Comparison of ENCODE assay signal across 29 cellular contexts in genomic region chr1:76021816-76022215, GRCh38.
"Had no signal": no experiment of that assay in that cellular context is flagged by ENCODE, and none has a peak within 500 bp of the region (broad histone marks: within the 10 kb centered on the region; RNA-seq: fewer than 3 reads in every experiment).

No MANE protein-coding gene starts in this region.

- H3K4me1 ChIP-seq: heart right ventricle, left lung, right atrium auricular region, right lobe of liver, testis, thyroid gland, transverse colon, upper lobe of right lung, uterus had no signal

- H3K36me3 Mint-ChIP-seq: memory B cell; stimulated activated naive B cell treated with anti-CD40 and anti-IgM and Interleukin-4, amounts not matched to agents 10 μg/mL and 1 μg/mL and 100 μg/mL, for 72 hours had no signal

- H3K4me3 Mint-ChIP-seq: memory B cell; naive thymus-derived CD8-positive, alpha-beta T cell; nephron; neural crest cell; stimulated activated naive B cell treated with anti-CD40 and anti-IgM and Interleukin-4, amounts not matched to agents 10 μg/mL and 1 μg/mL and 100 μg/mL, for 72 hours had no signal

- H3K4me2 ChIP-seq: hepatocyte had no signal

- ATAC-seq: heart right ventricle; left colon; left lung; naive thymus-derived CD8-positive, alpha-beta T cell; right lobe of liver; stimulated activated naive B cell treated with anti-CD40 and anti-IgM and Interleukin-4, amounts not matched to agents 10 μg/mL and 1 μg/mL and 100 μg/mL, for 72 hours; stimulated activated naive CD8-positive, alpha-beta T cell treated with anti-CD3 and anti-CD28 coated beads, Interleukin-15, Interleukin-2, amounts not matched to agents 100 U/mL and 50 U/mL, for 24 hours; upper lobe of right lung had no signal

- H3K27me3 ChIP-seq: hepatocyte, left lung, neutrophil, ovary, right atrium auricular region, right lobe of liver, stomach, testis, thyroid gland, transverse colon, upper lobe of right lung, uterus had no signal

- H3K27ac Mint-ChIP-seq: memory B cell; nephron; progenitor cell of endocrine pancreas; stimulated activated naive B cell treated with anti-CD40 and anti-IgM and Interleukin-4, amounts not matched to agents 10 μg/mL and 1 μg/mL and 100 μg/mL, for 72 hours had no signal

- H3K9me3 ChIP-seq: heart right ventricle, left lung, neutrophil, ovary, right atrium auricular region, right lobe of liver, stomach, testis, thyroid gland, transverse colon, upper lobe of right lung, uterus had no signal

- H3K79me2 ChIP-seq: hepatocyte had no signal

- H3K27ac ChIP-seq: heart right ventricle, hepatocyte, left lung, neutrophil, ovary, right atrium auricular region, right lobe of liver, skin epidermis, stomach, testis, thyroid gland, transverse colon, upper lobe of right lung, uterus had no signal

- H3K9me3 Mint-ChIP-seq: memory B cell; naive thymus-derived CD8-positive, alpha-beta T cell; nephron; neural crest cell; stimulated activated naive B cell treated with anti-CD40 and anti-IgM and Interleukin-4, amounts not matched to agents 10 μg/mL and 1 μg/mL and 100 μg/mL, for 72 hours had no signal

- H3K4me3 ChIP-seq: heart right ventricle, hepatocyte, left lung, lung, ovary, right atrium auricular region, right lobe of liver, skin epidermis, stomach, testis, thyroid gland, transverse colon, upper lobe of right lung, uterus had no signal

- FAIRE-seq: islet of Langerhans, kidney had no signal

- H2AFZ ChIP-seq: hepatocyte had no signal

- H3K36me3 ChIP-seq: heart right ventricle, left lung, neutrophil, ovary, right atrium auricular region, right lobe of liver, stomach, thyroid gland, transverse colon, upper lobe of right lung, uterus had no signal

- H3K4me1 Mint-ChIP-seq: memory B cell; neural crest cell; stimulated activated naive B cell treated with anti-CD40 and anti-IgM and Interleukin-4, amounts not matched to agents 10 μg/mL and 1 μg/mL and 100 μg/mL, for 72 hours had no signal

- DNase-seq: heart right ventricle; kidney; left colon; left lung; naive thymus-derived CD8-positive, alpha-beta T cell; ovary; right lobe of liver; stimulated activated CD4-positive, alpha-beta T cell treated with anti-CD3 and anti-CD28 coated beads, Interleukin-12 subunit alpha, Interleukin-12 subunit beta, amount 100 ng/mL, for 4 hours; stimulated activated CD4-positive, alpha-beta T cell treated with anti-CD3 and anti-CD28 coated beads, Interleukin-15, amount 100 ng/mL, for 24 hours; stimulated activated CD4-positive, alpha-beta T cell treated with anti-CD3 and anti-CD28 coated beads, Interleukin-2, amount 100 ng/mL, for 24 hours; stimulated activated CD4-positive, alpha-beta T cell treated with anti-CD3 and anti-CD28 coated beads, Interleukin-4, amount 100 ng/mL, for 1 hour; stimulated activated naive B cell treated with anti-CD40 and anti-IgM and Interleukin-4, amounts not matched to agents 10 μg/mL and 1 μg/mL and 100 μg/mL, for 72 hours; stimulated activated naive CD8-positive, alpha-beta T cell treated with anti-CD3 and anti-CD28 coated beads, Interleukin-15, Interleukin-2, amounts not matched to agents 100 U/mL and 50 U/mL, for 24 hours; stomach; testis; thyroid gland; transverse colon; upper lobe of right lung; uterus had no signal
